8 cellular contexts compared by ENCODE assay signal in genomic region chr1:1153215-1153614, GRCh38. TPM values are rescaled to one million over a fixed set of nuclear protein-coding genes. Genes with fewer than 3 reads are reported as not detected.
DNase-seq lines count a peak whose midpoint lies in the region; ATAC-seq and TF ChIP-seq lines count a peak whose summit lies in the region.
"Not testable (repeated sequence)": the region's sequence is repeated elsewhere in the genome, so short reads cannot be mapped to it uniquely, and the experiment has no call there.
"Had no signal": no experiment of that assay in that cellular context is flagged by ENCODE, and none has a peak within 500 bp of the region (broad histone marks: within the 10 kb centered on the region; RNA-seq: fewer than 3 reads in every experiment).

No MANE protein-coding gene starts in this region.

- H3K27me3 ChIP-seq in CD8-positive, alpha-beta T cell (ENCODE audit: insufficient read depth, low read length); prostate gland (replicated peaks; ENCODE audit: insufficient read depth): not testable (repeated sequence)

- not testable (repeated sequence) for TF ChIP-seq POLR2A in prostate gland (IDR thresholded peaks at IDR 0.05)

- H3K4me1 ChIP-seq in CD8-positive, alpha-beta T cell (ENCODE audit: insufficient read depth, low read length); prostate gland (replicated peaks): not testable (repeated sequence)

- not testable (repeated sequence) for DNase-seq in CD8-positive, alpha-beta T cell; activated CD4-positive, alpha-beta T cell treated with anti-CD3 and anti-CD28 coated beads, Interleukin-2, amount 10 ng/mL, durations not matched to agents 7 days and 5 days; activated naive CD4-positive, alpha-beta T cell treated with anti-CD3 and anti-CD28 coated beads, Interleukin-2, amount 10 ng/mL, durations not matched to agents 7 days and 5 days; central memory CD8-positive, alpha-beta T cell (ENCODE audit: low spot score in 2 of 2); mesothelial cell of epicardium (ENCODE audit: low spot score in 2 of 2, unreplicated experiment in 2 of 2); prostate gland (ENCODE audit: low spot score)

- TF ChIP-seq CTCF in CD8-positive, alpha-beta T cell (IDR thresholded peaks at IDR 0.05); mesothelial cell of epicardium (IDR thresholded peaks at IDR 0.05; ENCODE audit: unreplicated experiment); prostate gland (IDR thresholded peaks at IDR 0.05): not testable (repeated sequence)

- not testable (repeated sequence) for H3K9me3 ChIP-seq in CD8-positive, alpha-beta T cell (ENCODE audit: low read length); prostate gland

- POLR2A ChIA-PET in CD8-positive, alpha-beta T cell (lab: Charles Lee); activated CD4-positive, alpha-beta T cell treated with anti-CD3 and anti-CD28 coated beads, Interleukin-2, amount 10 ng/mL, durations not matched to agents 7 days and 5 days (lab: Charles Lee): not testable (repeated sequence)

- peak overlapping the region; percentile 80 for H3K27ac Mint-ChIP-seq in CD8-positive, alpha-beta T cell
- H3K27ac Mint-ChIP-seq in T-helper 1 cell treated with Interleukin-12 subunit alpha and Interleukin-12 subunit beta and Interleukin-4 antibody, amounts not matched to agents 30 μg/mL and 1 μg/mL, for 36 hours: peak overlapping the region; percentile 31
- H3K27ac Mint-ChIP-seq in activated CD4-positive, alpha-beta T cell treated with anti-CD3 and anti-CD28 coated beads, Interleukin-2, amount 10 ng/mL, durations not matched to agents 7 days and 5 days: peak overlapping the region; percentile 52
- peak overlapping the region; percentile 4 for H3K27ac Mint-ChIP-seq in activated naive CD4-positive, alpha-beta T cell treated with anti-CD3 and anti-CD28 coated beads, Interleukin-2, amount 10 ng/mL, durations not matched to agents 7 days and 5 days
- H3K27ac Mint-ChIP-seq in central memory CD8-positive, alpha-beta T cell (ENCODE audit: low read depth): peak overlapping the region; percentile 92
- H3K27ac Mint-ChIP-seq in mesothelial cell of epicardium: peak overlapping the region; percentile 73

- CTCF ChIA-PET in CD8-positive, alpha-beta T cell (lab: Charles Lee): not testable (repeated sequence)
- CTCF ChIA-PET in activated CD4-positive, alpha-beta T cell treated with anti-CD3 and anti-CD28 coated beads, Interleukin-2, amount 10 ng/mL, durations not matched to agents 7 days and 5 days (lab: Charles Lee): interaction anchor here (0.8 to 1.4 kb wide), 2 partner anchors 10 to 30 kb away, joined by 3 to 4 read pairs; no protein-coding TSS in a partner anchor
- CTCF ChIA-PET in activated naive CD4-positive, alpha-beta T cell treated with anti-CD3 and anti-CD28 coated beads, Interleukin-2, amount 10 ng/mL, durations not matched to agents 7 days and 5 days (lab: Charles Lee): interaction anchor here (1.3 kb wide), 1 partner anchor 31 kb away, joined by 3 read pairs; no protein-coding TSS in a partner anchor

- peaks cover 14% of the 10 kb centered on the region for H3K9me3 Mint-ChIP-seq in CD8-positive, alpha-beta T cell
- peaks cover 26% of the 10 kb centered on the region for H3K9me3 Mint-ChIP-seq in T-helper 1 cell treated with Interleukin-12 subunit alpha and Interleukin-12 subunit beta and Interleukin-4 antibody, amounts not matched to agents 30 μg/mL and 1 μg/mL, for 36 hours
- H3K9me3 Mint-ChIP-seq in activated CD4-positive, alpha-beta T cell treated with anti-CD3 and anti-CD28 coated beads, Interleukin-2, amount 10 ng/mL, durations not matched to agents 7 days and 5 days: peaks cover 22% of the 10 kb centered on the region
- peaks cover 25% of the 10 kb centered on the region for H3K9me3 Mint-ChIP-seq in activated naive CD4-positive, alpha-beta T cell treated with anti-CD3 and anti-CD28 coated beads, Interleukin-2, amount 10 ng/mL, durations not matched to agents 7 days and 5 days
- peaks cover 22% of the 10 kb centered on the region for H3K9me3 Mint-ChIP-seq in central memory CD8-positive, alpha-beta T cell
- peaks cover 25% of the 10 kb centered on the region for H3K9me3 Mint-ChIP-seq in mesothelial cell of epicardium

- not testable (repeated sequence) for H3K27ac ChIP-seq in CD8-positive, alpha-beta T cell (ENCODE audit: low read depth, low read length)
- peak overlapping the region; percentile 34 to 39 for H3K27ac ChIP-seq in prostate gland

- H3K36me3 Mint-ChIP-seq in CD8-positive, alpha-beta T cell; activated naive CD4-positive, alpha-beta T cell treated with anti-CD3 and anti-CD28 coated beads, Interleukin-2, amount 10 ng/mL, durations not matched to agents 7 days and 5 days; central memory CD8-positive, alpha-beta T cell (ENCODE audit: insufficient read depth); mesothelial cell of epicardium: not testable (repeated sequence)
- H3K36me3 Mint-ChIP-seq in T-helper 1 cell treated with Interleukin-12 subunit alpha and Interleukin-12 subunit beta and Interleukin-4 antibody, amounts not matched to agents 30 μg/mL and 1 μg/mL, for 36 hours (ENCODE audit: low read depth): peaks cover 13% of the 10 kb centered on the region
- peaks cover 19% of the 10 kb centered on the region for H3K36me3 Mint-ChIP-seq in activated CD4-positive, alpha-beta T cell treated with anti-CD3 and anti-CD28 coated beads, Interleukin-2, amount 10 ng/mL, durations not matched to agents 7 days and 5 days (ENCODE audit: low read depth)

- H3K4me3 ChIP-seq in CD8-positive, alpha-beta T cell (ENCODE audit: low read depth, low read length); prostate gland: not testable (repeated sequence)

- intact Hi-C loops in CD8-positive, alpha-beta T cell (cut with DNase I, micrococcal nuclease); prostate gland (cut with DNase I): not testable (repeated sequence)

- not testable (repeated sequence) for H3K4me1 Mint-ChIP-seq in CD8-positive, alpha-beta T cell (ENCODE audit: low read depth); T-helper 1 cell treated with Interleukin-12 subunit alpha and Interleukin-12 subunit beta and Interleukin-4 antibody, amounts not matched to agents 30 μg/mL and 1 μg/mL, for 36 hours (ENCODE audit: low read depth); activated naive CD4-positive, alpha-beta T cell treated with anti-CD3 and anti-CD28 coated beads, Interleukin-2, amount 10 ng/mL, durations not matched to agents 7 days and 5 days; mesothelial cell of epicardium
- H3K4me1 Mint-ChIP-seq in activated CD4-positive, alpha-beta T cell treated with anti-CD3 and anti-CD28 coated beads, Interleukin-2, amount 10 ng/mL, durations not matched to agents 7 days and 5 days: peaks cover 11% of the 10 kb centered on the region
- H3K4me1 Mint-ChIP-seq in central memory CD8-positive, alpha-beta T cell: peaks cover 11% of the 10 kb centered on the region

- H3K36me3 ChIP-seq in CD8-positive, alpha-beta T cell (ENCODE audit: insufficient read depth, low read length); prostate gland: not testable (repeated sequence)

- not testable (repeated sequence) for ATAC-seq in CD8-positive, alpha-beta T cell; central memory CD8-positive, alpha-beta T cell (replicated peaks; ENCODE audit: extremely low read depth, poor library complexity, severe bottlenecking)

- not testable (repeated sequence) for H3K27me3 Mint-ChIP-seq in CD8-positive, alpha-beta T cell (ENCODE audit: low read depth); T-helper 1 cell treated with Interleukin-12 subunit alpha and Interleukin-12 subunit beta and Interleukin-4 antibody, amounts not matched to agents 30 μg/mL and 1 μg/mL, for 36 hours (ENCODE audit: low read depth); activated CD4-positive, alpha-beta T cell treated with anti-CD3 and anti-CD28 coated beads, Interleukin-2, amount 10 ng/mL, durations not matched to agents 7 days and 5 days; central memory CD8-positive, alpha-beta T cell; mesothelial cell of epicardium (ENCODE audit: low read depth)
- H3K27me3 Mint-ChIP-seq in activated naive CD4-positive, alpha-beta T cell treated with anti-CD3 and anti-CD28 coated beads, Interleukin-2, amount 10 ng/mL, durations not matched to agents 7 days and 5 days: peaks cover 19% of the 10 kb centered on the region

- 89% methylated on average over 14 of the region's 14 CpGs for WGBS in prostate gland

- H3K4me3 Mint-ChIP-seq in CD8-positive, alpha-beta T cell; T-helper 1 cell treated with Interleukin-12 subunit alpha and Interleukin-12 subunit beta and Interleukin-4 antibody, amounts not matched to agents 30 μg/mL and 1 μg/mL, for 36 hours; activated CD4-positive, alpha-beta T cell treated with anti-CD3 and anti-CD28 coated beads, Interleukin-2, amount 10 ng/mL, durations not matched to agents 7 days and 5 days; activated naive CD4-positive, alpha-beta T cell treated with anti-CD3 and anti-CD28 coated beads, Interleukin-2, amount 10 ng/mL, durations not matched to agents 7 days and 5 days; central memory CD8-positive, alpha-beta T cell; mesothelial cell of epicardium: not testable (repeated sequence)

RNA-seq across cellular contexts. Expression of gene TTLL10, which starts 20.5 kb away (rescaled TPM):
- total RNA-seq in CD8-positive, alpha-beta T cell: not detected
- total RNA-seq in activated CD4-positive, alpha-beta T cell treated with anti-CD3 and anti-CD28 coated beads, Interleukin-2, amount 10 ng/mL, durations not matched to agents 7 days and 5 days: under 1 TPM; 0.15 to 0.27 TPM
- total RNA-seq in mesothelial cell of epicardium (0.32 to 0.47 TPM in 2 of 3 replicates, not detected in the other), prostate gland (1 to 10 TPM in 1 of 2 donors, under 1 TPM in 1; 0.77 to 7.3 TPM)
- total RNA-seq: K562 had no signal

RNA-seq across cellular contexts. Expression of gene C1orf159, which starts 37.3 kb away (rescaled TPM):
- total RNA-seq in CD8-positive, alpha-beta T cell: 10 to 100 TPM; 14.3 to 17.6 TPM
- 10 to 100 TPM; 18.0 to 22.0 TPM for total RNA-seq in activated CD4-positive, alpha-beta T cell treated with anti-CD3 and anti-CD28 coated beads, Interleukin-2, amount 10 ng/mL, durations not matched to agents 7 days and 5 days
- 28.4 to 32.8 TPM (median 31.8 TPM) in 3 replicates for total RNA-seq in mesothelial cell of epicardium
- total RNA-seq in prostate gland: 10 to 100 TPM; 20.0 to 26.4 TPM

RNA-seq across cellular contexts. Expression of gene TNFRSF18, which starts 53.2 kb away (rescaled TPM):
- 1 to 10 TPM; 4.2 to 4.6 TPM for total RNA-seq in CD8-positive, alpha-beta T cell
- 10 to 100 TPM; 26.0 to 33.9 TPM for total RNA-seq in activated CD4-positive, alpha-beta T cell treated with anti-CD3 and anti-CD28 coated beads, Interleukin-2, amount 10 ng/mL, durations not matched to agents 7 days and 5 days
- total RNA-seq in mesothelial cell of epicardium: 0.51 to 1.2 TPM (median 0.93 TPM) in 3 replicates
- total RNA-seq in prostate gland: 1 to 10 TPM; 3.1 to 3.5 TPM

Comparison
In these comparisons a context has a peak if more than half of its experiments do, and no peak if none do; other contexts are left out.
1. H3K27ac Mint-ChIP-seq: peak in every context shown above with its lines; median percentile 92 in central memory CD8-positive, alpha-beta T cell; 80 in CD8-positive, alpha-beta T cell; 73 in mesothelial cell of epicardium; 52 in activated CD4-positive, alpha-beta T cell treated with anti-CD3 and anti-CD28 coated beads, Interleukin-2, amount 10 ng/mL, durations not matched to agents 7 days and 5 days; 31 in T-helper 1 cell treated with Interleukin-12 subunit alpha and Interleukin-12 subunit beta and Interleukin-4 antibody, amounts not matched to agents 30 μg/mL and 1 μg/mL, for 36 hours; 4 in activated naive CD4-positive, alpha-beta T cell treated with anti-CD3 and anti-CD28 coated beads, Interleukin-2, amount 10 ng/mL, durations not matched to agents 7 days and 5 days.
2. RNA of gene TNFRSF18, which starts 53.2 kb away (total RNA-seq): 26.0 to 33.9 TPM in activated CD4-positive, alpha-beta T cell treated with anti-CD3 and anti-CD28 coated beads, Interleukin-2, amount 10 ng/mL, durations not matched to agents 7 days and 5 days; 4.2 to 4.6 TPM in CD8-positive, alpha-beta T cell, 3.1 to 3.5 TPM in prostate gland and 0.51 to 1.2 TPM in mesothelial cell of epicardium; every median in the first group is over 4 times any median in the second.